In the genomic region with DNA sequence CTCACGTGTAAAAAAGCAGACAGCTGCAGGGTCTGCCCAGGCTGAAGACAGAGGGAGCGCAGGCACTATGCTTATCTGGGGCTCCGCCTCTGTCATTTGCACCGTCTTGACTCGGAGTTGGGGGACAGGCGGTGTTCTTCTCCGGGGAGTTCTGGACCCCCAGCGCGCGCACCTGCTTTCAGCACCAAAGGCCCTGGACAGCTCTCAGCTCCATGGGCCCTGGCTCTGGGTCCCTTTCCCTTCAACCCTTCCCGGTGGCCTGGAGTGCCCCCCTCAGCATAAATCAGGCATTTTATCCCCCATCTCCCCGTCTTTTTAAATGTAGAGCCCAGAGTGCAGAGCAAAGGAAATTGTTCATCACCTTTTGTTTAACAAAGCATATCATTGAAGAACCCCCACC, we compare ENCODE assay signal across 1 cellular context.
TF ChIP-seq lines count a peak whose summit lies in the region.

No MANE protein-coding gene starts in this region.

TF ChIP-seq in SK-N-SH, 30 proteins besides CTCF, POLR2A, EP300 and RAD21 (continued from another document):
- peak; percentile 28; the same call in 1 of the 2 replicates for TF ChIP-seq SMC3 (IDR thresholded peaks at IDR 0.05; ENCODE audit: low read depth, low read length)
TF ChIP-seq in SK-N-SH: peak in this region for 2.
